Comparison of ENCODE assay signal across 8 cellular contexts in the genomic region with DNA sequence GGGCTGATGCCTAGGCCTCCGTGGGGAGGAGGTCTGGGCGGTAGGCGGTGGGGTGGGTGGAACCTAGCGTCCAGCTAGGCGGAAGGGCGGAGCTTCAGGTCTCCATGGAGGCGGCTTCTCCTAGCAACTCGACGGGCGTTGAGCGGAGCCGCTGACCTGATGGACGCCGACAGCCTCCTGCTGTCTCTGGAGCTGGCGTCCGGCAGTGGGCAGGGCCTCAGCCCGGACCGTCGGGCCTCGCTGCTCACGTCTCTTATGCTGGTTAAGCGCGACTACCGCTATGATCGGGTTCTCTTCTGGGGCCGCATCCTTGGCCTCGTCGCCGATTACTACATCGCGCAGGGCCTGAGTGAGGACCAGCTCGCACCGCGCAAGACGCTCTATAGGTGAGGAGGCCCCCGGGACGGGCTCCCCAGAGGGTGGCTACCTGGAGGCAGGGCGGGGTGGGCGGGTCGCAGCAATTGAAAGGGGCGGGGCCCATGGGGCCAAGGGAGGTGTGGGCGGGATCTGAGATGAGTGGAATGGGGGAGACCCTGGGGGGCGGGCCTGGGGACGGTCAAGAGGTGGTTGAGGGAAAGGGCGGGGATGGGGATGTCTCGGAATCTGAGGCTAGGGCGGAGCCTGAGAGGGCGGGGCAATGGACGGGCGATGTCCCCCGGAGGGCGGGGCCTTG. TPM values are rescaled to one million over a fixed set of nuclear protein-coding genes. Genes with fewer than 3 reads are reported as not detected.
DNase-seq lines count a peak whose midpoint lies in the region; ATAC-seq and TF ChIP-seq lines count a peak whose summit lies in the region.

A gene with protein sequence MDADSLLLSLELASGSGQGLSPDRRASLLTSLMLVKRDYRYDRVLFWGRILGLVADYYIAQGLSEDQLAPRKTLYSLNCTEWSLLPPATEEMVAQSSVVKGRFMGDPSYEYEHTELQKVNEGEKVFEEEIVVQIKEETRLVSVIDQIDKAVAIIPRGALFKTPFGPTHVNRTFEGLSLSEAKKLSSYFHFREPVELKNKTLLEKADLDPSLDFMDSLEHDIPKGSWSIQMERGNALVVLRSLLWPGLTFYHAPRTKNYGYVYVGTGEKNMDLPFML (plus strand): TSS at position 97 of the 673 bp plus-strand sequence. CDS start 63 bp downstream, at position 160.

- no peak within 1 kb of the TSS for H4K8ac ChIP-seq in neuronal stem cell (ENCODE audit: low read depth, low read length)

- POLR2A ChIA-PET in HEK293T (lab: Yijun Ruan, JAX): interaction anchor here (1.0 to 5.3 kb wide), 3 partner anchors 9 to 16 kb away, joined by 3 to 44 read pairs (median 18); a partner anchor contains a TSS

- H3K23ac ChIP-seq in neuronal stem cell (ENCODE audit: low read depth, low read length, poor library complexity): no peak within 1 kb of the TSS

- DNase-seq in NCI-H2227 (lab: John Stamatoyannopoulos, UW; ENCODE audit: unreplicated experiment) (peak; percentile 91), fibroblast of peridontal ligament (ENCODE audit: extremely low read depth) (peak; percentile 45), neuronal stem cell (ENCODE audit: low spot score) (peak; percentile 84), tibial artery (peak; percentile 58 to 76), HEK293T (ENCODE audit: extremely low spot score) (no peak)
- peak; percentile 79 to 82 for DNase-seq in activated T-cell treated with anti-CD3 and anti-CD28 coated beads, Interleukin-2, amount 50 U/mL, for 48 hours

- H3K9ac ChIP-seq in neuronal stem cell (ENCODE audit: low read depth, low read length, poor library complexity): peak within 1 kb of the TSS; percentile 80

- TF ChIP-seq CTCF in tibial artery (IDR thresholded peaks at IDR 0.05): no peak

- H3K27me3 ChIP-seq in neuronal stem cell (ENCODE audit: control insufficient read depth in 3 of 3, insufficient read depth in 3 of 3, low read depth in 1 of 3, low read length in 3 of 3) (no peaks in the 10 kb centered on the region), tibial artery (no peaks in the 10 kb centered on the region)

- no peak within 1 kb of the TSS for H2AK5ac ChIP-seq in neuronal stem cell (ENCODE audit: low read depth, low read length)

- no peak within 1 kb of the TSS for H2BK12ac ChIP-seq in neuronal stem cell (ENCODE audit: low read length)

- H3K4me2 ChIP-seq in neuronal stem cell (ENCODE audit: insufficient read depth, low read length, poor library complexity, severe bottlenecking): peak within 1 kb of the TSS; percentile 84

- ATAC-seq in GM18511 (IDR thresholded peaks at IDR 0.05; ENCODE audit: unreplicated experiment): peak; percentile 71
- ATAC-seq in HG02798 (IDR thresholded peaks at IDR 0.05; ENCODE audit: poor library complexity, unreplicated experiment): no peak

- H3K27ac ChIP-seq in neuronal stem cell (replicated peaks; ENCODE audit: low read length) (peak within 1 kb of the TSS; percentile 88), tibial artery (peak within 1 kb of the TSS; percentile 25 to 43)

- no peak within 1 kb of the TSS for H3K14ac ChIP-seq in neuronal stem cell (ENCODE audit: low read length)

- intact Hi-C loops in tibial artery (cut with DNase I; ENCODE audit: low total_unique reads): no loop called here

- CTCF ChIA-PET in HEK293T (lab: Yijun Ruan, JAX): interaction anchor here (1.4 kb wide), 1 partner anchor 22 kb away, joined by 3 read pairs; no protein-coding TSS in a partner anchor

- peak within 1 kb of the TSS; percentile 94 for H3K18ac ChIP-seq in neuronal stem cell (ENCODE audit: low read length)

- no peaks in the 10 kb centered on the region for H3K9me3 ChIP-seq in neuronal stem cell (replicated peaks in 1 of 2; ENCODE audit: control insufficient read depth in 2 of 2, insufficient read depth in 1 of 2, low read depth in 1 of 2, low read length in 2 of 2)
- no peaks in the 10 kb centered on the region for H3K9me3 ChIP-seq in tibial artery

- no peak within 1 kb of the TSS for H4K91ac ChIP-seq in neuronal stem cell (ENCODE audit: low read depth, low read length, poor library complexity)

- H3K4me3 ChIP-seq in neuronal stem cell (ENCODE audit: low read length in 2 of 2) (peak within 1 kb of the TSS in 1 of 2 donors; percentile 88), tibial artery (peak within 1 kb of the TSS; percentile 48 to 60)

- no peak within 1 kb of the TSS for H2BK120ac ChIP-seq in neuronal stem cell (ENCODE audit: low read depth, low read length)

- peaks cover 12 to 26% of the 10 kb centered on the region in 2 donors for H3K36me3 ChIP-seq in neuronal stem cell (replicated peaks in 1 of 2; ENCODE audit: control insufficient read depth in 2 of 2, insufficient read depth in 2 of 2, low read length in 2 of 2)
- H3K36me3 ChIP-seq in tibial artery: peaks cover 12 to 29% (median 17%) of the 10 kb centered on the region in 3 donors

- H2BK15ac ChIP-seq in neuronal stem cell (ENCODE audit: low read length): peak within 1 kb of the TSS; percentile 97

- peak within 1 kb of the TSS; percentile 61 for H2AFZ ChIP-seq in neuronal stem cell (ENCODE audit: low read length)

- H2BK5ac ChIP-seq in neuronal stem cell (ENCODE audit: low read length): no peak within 1 kb of the TSS

- H3K79me1 ChIP-seq in neuronal stem cell (ENCODE audit: low read depth, low read length): peaks cover under 1% of the 10 kb centered on the region

- H3K4me1 ChIP-seq in neuronal stem cell (ENCODE audit: control insufficient read depth in 2 of 2, insufficient read depth in 1 of 2, low read depth in 1 of 2, low read length in 2 of 2): peaks cover 0 to 6% of the 10 kb centered on the region in 2 donors
- peaks cover 0 to 15% (median 9%) of the 10 kb centered on the region in 4 donors for H3K4me1 ChIP-seq in tibial artery

- H3K4ac ChIP-seq in neuronal stem cell (ENCODE audit: low read length): no peak within 1 kb of the TSS

- no CpG with 5 or more reads among the region's 52 CpGs for WGBS in neuronal stem cell (ENCODE audit: extremely low coverage in 2 of 2, insufficient read length in 2 of 2, insufficient replicate concordance in 1 of 2), 2 donors

TF ChIP-seq in HEK293T, 16 proteins besides CTCF, POLR2A, EP300 and RAD21:
- TF ChIP-seq LEF1 (IDR thresholded peaks at IDR 0.05; ENCODE audit: borderline replicate concordance): no peak
- TF ChIP-seq SUZ12 (IDR thresholded peaks at IDR 0.05): no peak
- no peak for TF ChIP-seq CTBP1 (IDR thresholded peaks at IDR 0.05; ENCODE audit: borderline replicate concordance)
- no peak for TF ChIP-seq FOXM1 (IDR thresholded peaks at IDR 0.05; ENCODE audit: borderline replicate concordance)
- no peak for TF ChIP-seq FOXA1 (IDR thresholded peaks at IDR 0.05)
- TF ChIP-seq ARNT (IDR thresholded peaks at IDR 0.05): no peak
- TF ChIP-seq SP1 (IDR thresholded peaks at IDR 0.05): no peak
- no peak for TF ChIP-seq HDGF (IDR thresholded peaks at IDR 0.05; ENCODE audit: borderline replicate concordance)

RNA-seq across cellular contexts. Expression of the gene that starts here (rescaled TPM):
- 1.8 TPM for polyA plus RNA-seq in neuronal stem cell (2013, experiment 1 of 2)
- 1.5 TPM for polyA plus RNA-seq in neuronal stem cell (2013, experiment 2 of 2)
